In genomic region chr12:101782544-101782855, GRCh38 we compare ENCODE assay signal across 1 cellular context.
TF ChIP-seq lines count a peak whose summit lies in the region.

No MANE protein-coding gene starts in this region.

TF ChIP-seq in GM23338, 12 proteins besides CTCF, POLR2A, EP300 and RAD21 (continued from another document):
- TF ChIP-seq, protein P1, sequence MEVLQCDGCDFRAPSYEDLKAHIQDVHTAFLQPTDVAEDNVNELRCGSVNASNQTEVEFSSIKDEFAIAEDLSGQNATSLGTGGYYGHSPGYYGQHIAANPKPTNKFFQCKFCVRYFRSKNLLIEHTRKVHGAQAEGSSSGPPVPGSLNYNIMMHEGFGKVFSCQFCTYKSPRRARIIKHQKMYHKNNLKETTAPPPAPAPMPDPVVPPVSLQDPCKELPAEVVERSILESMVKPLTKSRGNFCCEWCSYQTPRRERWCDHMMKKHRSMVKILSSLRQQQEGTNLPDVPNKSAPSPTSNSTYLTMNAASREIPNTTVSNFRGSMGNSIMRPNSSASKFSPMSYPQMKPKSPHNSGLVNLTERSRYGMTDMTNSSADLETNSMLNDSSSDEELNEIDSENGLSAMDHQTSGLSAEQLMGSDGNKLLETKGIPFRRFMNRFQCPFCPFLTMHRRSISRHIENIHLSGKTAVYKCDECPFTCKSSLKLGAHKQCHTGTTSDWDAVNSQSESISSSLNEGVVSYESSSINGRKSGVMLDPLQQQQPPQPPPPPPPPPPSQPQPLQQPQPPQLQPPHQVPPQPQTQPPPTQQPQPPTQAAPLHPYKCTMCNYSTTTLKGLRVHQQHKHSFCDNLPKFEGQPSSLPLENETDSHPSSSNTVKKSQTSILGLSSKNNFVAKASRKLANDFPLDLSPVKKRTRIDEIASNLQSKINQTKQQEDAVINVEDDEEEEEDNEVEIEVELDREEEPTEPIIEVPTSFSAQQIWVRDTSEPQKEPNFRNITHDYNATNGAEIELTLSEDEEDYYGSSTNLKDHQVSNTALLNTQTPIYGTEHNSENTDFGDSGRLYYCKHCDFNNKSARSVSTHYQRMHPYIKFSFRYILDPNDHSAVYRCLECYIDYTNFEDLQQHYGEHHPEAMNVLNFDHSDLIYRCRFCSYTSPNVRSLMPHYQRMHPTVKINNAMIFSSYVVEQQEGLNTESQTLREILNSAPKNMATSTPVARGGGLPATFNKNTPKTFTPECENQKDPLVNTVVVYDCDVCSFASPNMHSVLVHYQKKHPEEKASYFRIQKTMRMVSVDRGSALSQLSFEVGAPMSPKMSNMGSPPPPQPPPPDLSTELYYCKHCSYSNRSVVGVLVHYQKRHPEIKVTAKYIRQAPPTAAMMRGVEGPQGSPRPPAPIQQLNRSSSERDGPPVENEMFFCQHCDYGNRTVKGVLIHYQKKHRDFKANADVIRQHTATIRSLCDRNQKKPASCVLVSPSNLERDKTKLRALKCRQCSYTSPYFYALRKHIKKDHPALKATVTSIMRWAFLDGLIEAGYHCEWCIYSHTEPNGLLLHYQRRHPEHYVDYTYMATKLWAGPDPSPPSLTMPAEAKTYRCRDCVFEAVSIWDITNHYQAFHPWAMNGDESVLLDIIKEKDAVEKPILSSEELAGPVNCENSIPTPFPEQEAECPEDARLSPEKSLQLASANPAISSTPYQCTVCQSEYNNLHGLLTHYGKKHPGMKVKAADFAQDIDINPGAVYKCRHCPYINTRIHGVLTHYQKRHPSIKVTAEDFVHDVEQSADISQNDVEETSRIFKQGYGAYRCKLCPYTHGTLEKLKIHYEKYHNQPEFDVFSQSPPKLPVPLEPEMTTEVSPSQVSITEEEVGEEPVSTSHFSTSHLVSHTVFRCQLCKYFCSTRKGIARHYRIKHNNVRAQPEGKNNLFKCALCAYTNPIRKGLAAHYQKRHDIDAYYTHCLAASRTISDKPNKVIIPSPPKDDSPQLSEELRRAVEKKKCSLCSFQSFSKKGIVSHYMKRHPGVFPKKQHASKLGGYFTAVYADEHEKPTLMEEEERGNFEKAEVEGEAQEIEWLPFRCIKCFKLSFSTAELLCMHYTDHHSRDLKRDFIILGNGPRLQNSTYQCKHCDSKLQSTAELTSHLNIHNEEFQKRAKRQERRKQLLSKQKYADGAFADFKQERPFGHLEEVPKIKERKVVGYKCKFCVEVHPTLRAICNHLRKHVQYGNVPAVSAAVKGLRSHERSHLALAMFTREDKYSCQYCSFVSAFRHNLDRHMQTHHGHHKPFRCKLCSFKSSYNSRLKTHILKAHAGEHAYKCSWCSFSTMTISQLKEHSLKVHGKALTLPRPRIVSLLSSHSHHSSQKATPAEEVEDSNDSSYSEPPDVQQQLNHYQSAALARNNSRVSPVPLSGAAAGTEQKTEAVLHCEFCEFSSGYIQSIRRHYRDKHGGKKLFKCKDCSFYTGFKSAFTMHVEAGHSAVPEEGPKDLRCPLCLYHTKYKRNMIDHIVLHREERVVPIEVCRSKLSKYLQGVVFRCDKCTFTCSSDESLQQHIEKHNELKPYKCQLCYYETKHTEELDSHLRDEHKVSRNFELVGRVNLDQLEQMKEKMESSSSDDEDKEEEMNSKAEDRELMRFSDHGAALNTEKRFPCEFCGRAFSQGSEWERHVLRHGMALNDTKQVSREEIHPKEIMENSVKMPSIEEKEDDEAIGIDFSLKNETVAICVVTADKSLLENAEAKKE (CRISPR knock-in tag; IDR thresholded peaks at IDR 0.05): no peak
- TF ChIP-seq, protein P2, sequence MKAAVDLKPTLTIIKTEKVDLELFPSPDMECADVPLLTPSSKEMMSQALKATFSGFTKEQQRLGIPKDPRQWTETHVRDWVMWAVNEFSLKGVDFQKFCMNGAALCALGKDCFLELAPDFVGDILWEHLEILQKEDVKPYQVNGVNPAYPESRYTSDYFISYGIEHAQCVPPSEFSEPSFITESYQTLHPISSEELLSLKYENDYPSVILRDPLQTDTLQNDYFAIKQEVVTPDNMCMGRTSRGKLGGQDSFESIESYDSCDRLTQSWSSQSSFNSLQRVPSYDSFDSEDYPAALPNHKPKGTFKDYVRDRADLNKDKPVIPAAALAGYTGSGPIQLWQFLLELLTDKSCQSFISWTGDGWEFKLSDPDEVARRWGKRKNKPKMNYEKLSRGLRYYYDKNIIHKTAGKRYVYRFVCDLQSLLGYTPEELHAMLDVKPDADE (IDR thresholded peaks at IDR 0.05): no peak
- TF ChIP-seq POLR2AphosphoS5 (IDR thresholded peaks at IDR 0.05; ENCODE audit: low read depth): no peak
- no peak for TF ChIP-seq ZNF114 (CRISPR knock-in tag; IDR thresholded peaks at IDR 0.05)
- TF ChIP-seq ZNF331 (CRISPR knock-in tag; IDR thresholded peaks at IDR 0.05; ENCODE audit: low read depth): no peak
